ENCODE assay signal across 8 cellular contexts in the genomic region with DNA sequence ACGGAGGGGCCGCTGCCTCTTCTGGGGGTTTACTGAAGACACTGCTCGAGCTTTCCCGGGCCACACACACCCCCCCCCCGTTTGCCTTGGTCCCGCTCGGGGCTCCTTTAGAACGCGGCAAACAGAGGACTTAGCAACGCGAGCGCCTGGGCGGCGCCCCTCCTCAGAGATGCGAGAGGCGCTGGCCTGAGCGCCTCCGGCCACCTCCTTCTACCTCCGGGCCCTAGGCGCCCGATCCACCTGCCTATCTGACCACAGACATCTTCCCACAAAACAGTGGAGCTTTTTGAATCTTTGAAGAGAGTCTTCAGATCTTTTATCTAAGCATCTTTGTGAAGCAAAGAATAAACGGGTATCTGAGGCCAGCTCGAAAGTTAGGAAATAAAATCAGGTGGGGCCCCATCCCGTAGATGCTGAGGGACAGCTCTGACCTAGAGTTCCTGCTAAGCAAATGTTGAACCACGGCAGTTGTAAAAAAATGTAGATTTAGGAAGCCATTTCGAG. TPM values are rescaled to one million over a fixed set of nuclear protein-coding genes. Genes with fewer than 3 reads are reported as not detected.
DNase-seq lines count a peak whose midpoint lies in the region; ATAC-seq lines count a peak whose summit lies in the region.

No MANE protein-coding gene starts in this region.

- H3K27ac ChIP-seq in neuronal stem cell (replicated peaks; ENCODE audit: low read length), result peak overlapping the region; percentile 75

- H3K9ac ChIP-seq in neuronal stem cell (ENCODE audit: low read depth, low read length, poor library complexity), result peak overlapping the region; percentile 88

- H3K4me3 Mint-ChIP-seq in activated naive CD8-positive, alpha-beta T cell treated with anti-CD3 and anti-CD28 coated beads for 36 hours, result peak overlapping the region; percentile 80

- H3K4ac ChIP-seq in neuronal stem cell (ENCODE audit: low read length), result no peak overlapping the region

- no peak overlapping the region for H2AK5ac ChIP-seq in neuronal stem cell (ENCODE audit: low read depth, low read length)

- ATAC-seq in GM19463 (IDR thresholded peaks at IDR 0.05; ENCODE audit: unreplicated experiment) (peak; percentile 77), HG03520 (IDR thresholded peaks at IDR 0.05; ENCODE audit: unreplicated experiment) (peak; percentile 75)

- no peaks in the 10 kb centered on the region for H3K36me3 Mint-ChIP-seq in activated naive CD8-positive, alpha-beta T cell treated with anti-CD3 and anti-CD28 coated beads for 36 hours

- H4K91ac ChIP-seq in neuronal stem cell (ENCODE audit: low read depth, low read length, poor library complexity), result no peak overlapping the region

- no CpG with 5 or more reads among the region's 26 CpGs for WGBS in neuronal stem cell (ENCODE audit: extremely low coverage in 2 of 2, insufficient read length in 2 of 2, insufficient replicate concordance in 1 of 2), 2 donors

- no peaks in the 10 kb centered on the region for H3K79me1 ChIP-seq in neuronal stem cell (ENCODE audit: low read depth, low read length)

- H3K14ac ChIP-seq in neuronal stem cell (ENCODE audit: low read length), result no peak overlapping the region

- H3K27me3 Mint-ChIP-seq in activated naive CD8-positive, alpha-beta T cell treated with anti-CD3 and anti-CD28 coated beads for 36 hours, result peaks cover 75% of the 10 kb centered on the region

- peaks cover 0 to 4% of the 10 kb centered on the region in 2 donors for H3K4me1 ChIP-seq in neuronal stem cell (ENCODE audit: control insufficient read depth in 2 of 2, insufficient read depth in 1 of 2, low read depth in 1 of 2, low read length in 2 of 2)

- peak overlapping the region; percentile 73 for H3K4me2 ChIP-seq in neuronal stem cell (ENCODE audit: insufficient read depth, low read length, poor library complexity, severe bottlenecking)

- H3K27ac Mint-ChIP-seq in activated naive CD8-positive, alpha-beta T cell treated with anti-CD3 and anti-CD28 coated beads for 36 hours, result no peak overlapping the region

- DNase-seq in Daoy (ENCODE audit: low read depth), result peak; percentile 90
- peak; percentile 48 for DNase-seq in NCI-H524 treated with DMSO at 0.1 percent for 48 hours (lab: John Stamatoyannopoulos, UW)
- no peak for DNase-seq in activated naive CD8-positive, alpha-beta T cell treated with anti-CD3 and anti-CD28 coated beads for 36 hours
- peak; percentile 83 for DNase-seq in glomerular visceral epithelial cell (ENCODE audit: extremely low spot score)
- no peak for DNase-seq in neuronal stem cell (ENCODE audit: low spot score)
- no peak for DNase-seq in activated effector memory CD4-positive, alpha-beta T cell treated with anti-CD3 and anti-CD28 coated beads, Interleukin-2, amount 50 U/mL, for 16 hours

- no peak overlapping the region for H4K8ac ChIP-seq in neuronal stem cell (ENCODE audit: low read depth, low read length)

- H3K27me3 ChIP-seq in neuronal stem cell (ENCODE audit: control insufficient read depth in 3 of 3, insufficient read depth in 3 of 3, low read depth in 1 of 3, low read length in 3 of 3), result peaks cover 0 to 64% (median 0%) of the 10 kb centered on the region in 3 experiments

- H3K9me3 Mint-ChIP-seq in activated naive CD8-positive, alpha-beta T cell treated with anti-CD3 and anti-CD28 coated beads for 36 hours, result no peaks in the 10 kb centered on the region

- H2BK120ac ChIP-seq in neuronal stem cell (ENCODE audit: low read depth, low read length), result no peak overlapping the region

- H3K18ac ChIP-seq in neuronal stem cell (ENCODE audit: low read length), result peak overlapping the region; percentile 99

- H3K9me3 ChIP-seq in neuronal stem cell (replicated peaks in 1 of 2; ENCODE audit: control insufficient read depth in 2 of 2, insufficient read depth in 1 of 2, low read depth in 1 of 2, low read length in 2 of 2), result no peaks in the 10 kb centered on the region

- peaks cover 12% of the 10 kb centered on the region for H3K4me1 Mint-ChIP-seq in activated naive CD8-positive, alpha-beta T cell treated with anti-CD3 and anti-CD28 coated beads for 36 hours

- peak overlapping the region; percentile 45 for H2BK5ac ChIP-seq in neuronal stem cell (ENCODE audit: low read length)

- H2BK15ac ChIP-seq in neuronal stem cell (ENCODE audit: low read length), result peak overlapping the region; percentile 68

- no peak overlapping the region for H2BK12ac ChIP-seq in neuronal stem cell (ENCODE audit: low read length)

- H3K23ac ChIP-seq in neuronal stem cell (ENCODE audit: low read depth, low read length, poor library complexity), result peak overlapping the region; percentile 90

- H3K4me3 ChIP-seq in neuronal stem cell (ENCODE audit: low read length in 2 of 2), result peak overlapping the region; percentile 67 to 96

- H3K36me3 ChIP-seq in neuronal stem cell (replicated peaks in 1 of 2; ENCODE audit: control insufficient read depth in 2 of 2, insufficient read depth in 2 of 2, low read length in 2 of 2), result no peaks in the 10 kb centered on the region

- peak overlapping the region; percentile 99 for H2AFZ ChIP-seq in neuronal stem cell (ENCODE audit: low read length)

RNA-seq across cellular contexts. Expression of a gene that starts 0.4 kb away (rescaled TPM):
- 13.3 and 15.5 TPM in 2 replicates for total RNA-seq in Daoy (2014; rRNA removed; shearing (Covaris generic))
- 1 to 10 TPM in 1 of 2 experiments, under 1 TPM in 1; 0.36 to 2.7 TPM for total RNA-seq in activated naive CD8-positive, alpha-beta T cell treated with anti-CD3 and anti-CD28 coated beads for 36 hours
- polyA plus RNA-seq in neuronal stem cell (2013, experiment 1 of 2), result 6.2 TPM
- polyA plus RNA-seq in neuronal stem cell (2013, experiment 2 of 2), result 6.1 TPM

Comparison
In these comparisons a context has a peak if more than half of its experiments do, and no peak if none do; other contexts are left out.
1. DNase-seq: peak in Daoy (single experiment), NCI-H524 treated with DMSO at 0.1 percent for 48 hours (single experiment) and glomerular visceral epithelial cell (single experiment); none in activated naive CD8-positive, alpha-beta T cell treated with anti-CD3 and anti-CD28 coated beads for 36 hours (single experiment), neuronal stem cell (single experiment) and activated effector memory CD4-positive, alpha-beta T cell treated with anti-CD3 and anti-CD28 coated beads, Interleukin-2, amount 50 U/mL, for 16 hours (single experiment).